In genomic region chr1:151147685-151148084, GRCh38 we compare ENCODE assay signal across 12 cellular contexts. TPM values are rescaled to one million over a fixed set of nuclear protein-coding genes. Genes with fewer than 3 reads are reported as not detected.
DNase-seq lines count a peak whose midpoint lies in the region; ATAC-seq, FAIRE-seq and TF ChIP-seq lines count a peak whose summit lies in the region.
"Had no signal": no experiment of that assay in that cellular context is flagged by ENCODE, and none has a peak within 500 bp of the region (broad histone marks: within the 10 kb centered on the region; RNA-seq: fewer than 3 reads in every experiment).

No MANE protein-coding gene starts in this region.

- TF ChIP-seq CTCF in GM23338 (conservative IDR thresholded peaks at IDR 0.05; ENCODE audit: low read depth in 2 of 2) (no peak), neural progenitor cell (IDR thresholded peaks at IDR 0.05) (no peak), thyroid gland (IDR thresholded peaks at IDR 0.05) (no peak)

- H3F3A ChIP-seq in GM23338 (replicated peaks; ENCODE audit: low read depth) (peaks cover 9% of the 10 kb centered on the region; the same call in 1 of the 2 replicates), neural progenitor cell (ENCODE audit: low read depth) (peaks cover 23% of the 10 kb centered on the region)

- FAIRE-seq in H54 (lab: Jason Lieb, UNC), result no peak

- H2AFZ ChIP-seq in GM23338 (no peak overlapping the region), neural progenitor cell (replicated peaks) (no peak overlapping the region)

- H3K4me1 Mint-ChIP-seq in GM23338 (peaks cover 35% of the 10 kb centered on the region), neural progenitor cell (peaks cover 36% of the 10 kb centered on the region)
- peaks cover 16% of the 10 kb centered on the region for H3K4me1 Mint-ChIP-seq in activated naive CD8-positive, alpha-beta T cell treated with anti-CD3 and anti-CD28 coated beads, Interleukin-2, amount 50 U/mL, for 24 hours

- H3K27ac ChIP-seq in GM23338 (ENCODE audit: low read depth) (no peak overlapping the region), neural progenitor cell (no peak overlapping the region), thyroid gland (no peak overlapping the region)

- intact Hi-C loops in thyroid gland (cut with DNase I), result no loop called here

- H3K4me1 ChIP-seq in GM23338 (ENCODE audit: insufficient read depth), result peaks cover 35% of the 10 kb centered on the region
- H3K4me1 ChIP-seq in neural progenitor cell, result peaks cover 30% of the 10 kb centered on the region
- peaks cover 20 to 25% of the 10 kb centered on the region in 2 donors for H3K4me1 ChIP-seq in thyroid gland
- H3K4me1 ChIP-seq: parathyroid adenoma had no signal

- H3K27ac Mint-ChIP-seq in GM23338 (no peak overlapping the region), neural progenitor cell (no peak overlapping the region)
- H3K27ac Mint-ChIP-seq in activated naive CD8-positive, alpha-beta T cell treated with anti-CD3 and anti-CD28 coated beads, Interleukin-2, amount 50 U/mL, for 24 hours, result no peak overlapping the region

- H3K36me3 Mint-ChIP-seq in GM23338 (ENCODE audit: low read depth) (no peaks in the 10 kb centered on the region; the same call in 2 of the 3 replicates), neural progenitor cell (peaks cover 8% of the 10 kb centered on the region)
- no peaks in the 10 kb centered on the region for H3K36me3 Mint-ChIP-seq in activated naive CD8-positive, alpha-beta T cell treated with anti-CD3 and anti-CD28 coated beads, Interleukin-2, amount 50 U/mL, for 24 hours (ENCODE audit: low read depth)

- H3K27me3 Mint-ChIP-seq in GM23338 (ENCODE audit: insufficient read depth, low read depth, poor library complexity) (peaks cover 29% of the 10 kb centered on the region), neural progenitor cell (ENCODE audit: insufficient read depth, low read depth) (peaks cover 16% of the 10 kb centered on the region)
- peaks cover 3% of the 10 kb centered on the region for H3K27me3 Mint-ChIP-seq in activated naive CD8-positive, alpha-beta T cell treated with anti-CD3 and anti-CD28 coated beads, Interleukin-2, amount 50 U/mL, for 24 hours

- H3K9ac ChIP-seq in neural progenitor cell, result no peak overlapping the region
- H3K9ac ChIP-seq: parathyroid adenoma had no signal

- no peaks in the 10 kb centered on the region for H3K9me2 ChIP-seq in GM23338 (ENCODE audit: insufficient read depth)

- H4K20me1 ChIP-seq in GM23338 (replicated peaks; ENCODE audit: insufficient read depth) (peaks cover 5% of the 10 kb centered on the region; the same call in 1 of the 2 replicates), neural progenitor cell (ENCODE audit: low read depth) (peaks cover 20% of the 10 kb centered on the region)

- 96 to 97% methylated on average over 2 of the region's 2 CpGs for WGBS in thyroid gland, 2 donors

- H3K9me3 Mint-ChIP-seq in GM23338 (no peaks in the 10 kb centered on the region), neural progenitor cell (no peaks in the 10 kb centered on the region)
- no peaks in the 10 kb centered on the region for H3K9me3 Mint-ChIP-seq in activated naive CD8-positive, alpha-beta T cell treated with anti-CD3 and anti-CD28 coated beads, Interleukin-2, amount 50 U/mL, for 24 hours

- ATAC-seq in GM23338, result no peak
- no peak for ATAC-seq in activated naive CD8-positive, alpha-beta T cell treated with anti-CD3 and anti-CD28 coated beads, Interleukin-2, amount 50 U/mL, for 24 hours

- H3K9me3 ChIP-seq in neural progenitor cell (ENCODE audit: low read depth) (no peaks in the 10 kb centered on the region), thyroid gland (no peaks in the 10 kb centered on the region)
- H3K9me3 ChIP-seq: adrenal gland had no signal

- no peak for DNase-seq in GM23338 (ENCODE audit: low spot score)
- no peak for DNase-seq in activated naive CD8-positive, alpha-beta T cell treated with anti-CD3 and anti-CD28 coated beads, Interleukin-2, amount 50 U/mL, for 24 hours
- no peak for DNase-seq in neural progenitor cell (ENCODE audit: low spot score)
- DNase-seq in NCI-H2107 treated with DMSO at 0.1 percent for 48 hours (lab: John Stamatoyannopoulos, UW; ENCODE audit: unreplicated experiment), result no peak
- no peak for DNase-seq in H54 (ENCODE audit: insufficient read length, low spot score)
- no peak for DNase-seq in thyroid gland
- DNase-seq: DMS79, NCI-H446 had no signal

- H3K79me2 ChIP-seq in GM23338 (replicated peaks; ENCODE audit: insufficient read depth), result no peaks in the 10 kb centered on the region; the same call in 1 of the 2 replicates
- no peaks in the 10 kb centered on the region for H3K79me2 ChIP-seq in neural progenitor cell (ENCODE audit: low read depth)
- H3K79me2 ChIP-seq: parathyroid adenoma had no signal

- H3K4me2 ChIP-seq in GM23338, result 0 out of 2 replicates have a peak overlapping the region, but pooled peaks have one; percentile 98
- H3K4me2 ChIP-seq in neural progenitor cell, result no peak overlapping the region

- TF ChIP-seq POLR2A in H54 (IDR thresholded peaks at IDR 0.05; ENCODE audit: low read depth, low read length) (no peak), thyroid gland (IDR thresholded peaks at IDR 0.05) (no peak)

- no peak overlapping the region for H3K4me3 ChIP-seq in GM23338
- no peak overlapping the region for H3K4me3 ChIP-seq in neural progenitor cell
- no peak overlapping the region for H3K4me3 ChIP-seq in thyroid gland (replicated peaks in 1 of 3)

- H3K36me3 ChIP-seq in GM23338 (ENCODE audit: insufficient read depth), result no peaks in the 10 kb centered on the region
- no peaks in the 10 kb centered on the region for H3K36me3 ChIP-seq in neural progenitor cell
- no peaks in the 10 kb centered on the region for H3K36me3 ChIP-seq in thyroid gland
- H3K36me3 ChIP-seq: adrenal gland had no signal

- H3K27me3 ChIP-seq in GM23338 (ENCODE audit: insufficient read depth) (peaks cover 35% of the 10 kb centered on the region), neural progenitor cell (peaks cover 32% of the 10 kb centered on the region), thyroid gland (no peaks in the 10 kb centered on the region)
- H3K27me3 ChIP-seq: adrenal gland had no signal

- peak overlapping the region; percentile 82; the same call in 2 of the 3 replicates for H3K4me3 Mint-ChIP-seq in GM23338
- peak overlapping the region; percentile 85 for H3K4me3 Mint-ChIP-seq in activated naive CD8-positive, alpha-beta T cell treated with anti-CD3 and anti-CD28 coated beads, Interleukin-2, amount 50 U/mL, for 24 hours
- peak overlapping the region; percentile 91 for H3K4me3 Mint-ChIP-seq in neural progenitor cell

TF ChIP-seq in GM23338, 12 proteins besides CTCF, POLR2A, EP300 and RAD21 (continues in another document):
- TF ChIP-seq JUNB (IDR thresholded peaks at IDR 0.05; ENCODE audit: unreplicated experiment) (no peak), NANOG (IDR thresholded peaks at IDR 0.05; ENCODE audit: borderline replicate concordance) (no peak), EZH2 (IDR thresholded peaks at IDR 0.05; ENCODE audit: low read depth, unreplicated experiment) (no peak), ZNF331 (CRISPR knock-in tag; IDR thresholded peaks at IDR 0.05; ENCODE audit: low read depth) (no peak), EZH2phosphoT487 (IDR thresholded peaks at IDR 0.05; ENCODE audit: unreplicated experiment) (no peak), ZNF114 (CRISPR knock-in tag; IDR thresholded peaks at IDR 0.05) (no peak)
- TF ChIP-seq, protein P1, sequence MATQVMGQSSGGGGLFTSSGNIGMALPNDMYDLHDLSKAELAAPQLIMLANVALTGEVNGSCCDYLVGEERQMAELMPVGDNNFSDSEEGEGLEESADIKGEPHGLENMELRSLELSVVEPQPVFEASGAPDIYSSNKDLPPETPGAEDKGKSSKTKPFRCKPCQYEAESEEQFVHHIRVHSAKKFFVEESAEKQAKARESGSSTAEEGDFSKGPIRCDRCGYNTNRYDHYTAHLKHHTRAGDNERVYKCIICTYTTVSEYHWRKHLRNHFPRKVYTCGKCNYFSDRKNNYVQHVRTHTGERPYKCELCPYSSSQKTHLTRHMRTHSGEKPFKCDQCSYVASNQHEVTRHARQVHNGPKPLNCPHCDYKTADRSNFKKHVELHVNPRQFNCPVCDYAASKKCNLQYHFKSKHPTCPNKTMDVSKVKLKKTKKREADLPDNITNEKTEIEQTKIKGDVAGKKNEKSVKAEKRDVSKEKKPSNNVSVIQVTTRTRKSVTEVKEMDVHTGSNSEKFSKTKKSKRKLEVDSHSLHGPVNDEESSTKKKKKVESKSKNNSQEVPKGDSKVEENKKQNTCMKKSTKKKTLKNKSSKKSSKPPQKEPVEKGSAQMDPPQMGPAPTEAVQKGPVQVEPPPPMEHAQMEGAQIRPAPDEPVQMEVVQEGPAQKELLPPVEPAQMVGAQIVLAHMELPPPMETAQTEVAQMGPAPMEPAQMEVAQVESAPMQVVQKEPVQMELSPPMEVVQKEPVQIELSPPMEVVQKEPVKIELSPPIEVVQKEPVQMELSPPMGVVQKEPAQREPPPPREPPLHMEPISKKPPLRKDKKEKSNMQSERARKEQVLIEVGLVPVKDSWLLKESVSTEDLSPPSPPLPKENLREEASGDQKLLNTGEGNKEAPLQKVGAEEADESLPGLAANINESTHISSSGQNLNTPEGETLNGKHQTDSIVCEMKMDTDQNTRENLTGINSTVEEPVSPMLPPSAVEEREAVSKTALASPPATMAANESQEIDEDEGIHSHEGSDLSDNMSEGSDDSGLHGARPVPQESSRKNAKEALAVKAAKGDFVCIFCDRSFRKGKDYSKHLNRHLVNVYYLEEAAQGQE (IDR thresholded peaks at IDR 0.05; ENCODE audit: unreplicated experiment), result no peak

RNA-seq across cellular contexts. Expression of gene SEMA6C, which starts 1.3 kb away (rescaled TPM):
- 12.3 and 24.4 TPM in 2 replicates for total RNA-seq in GM23338 (2014; rRNA removed; shearing (Covaris generic))
- polyA plus RNA-seq in GM23338 (2016; fragmentation: Nextera tagmentation; extraction: Ambion mirVana), result 6.2 and 8.5 TPM in 2 replicates
- 5.6 and 12.1 TPM in 2 replicates for total RNA-seq in neural progenitor cell (ENCODE audit: low replicate concordance)
- total RNA-seq in thyroid gland, result 1 to 10 TPM; 2.5 to 5.9 (median 3.4) TPM

RNA-seq across cellular contexts. Expression of gene TNFAIP8L2, which starts 8.8 kb away (rescaled TPM):
- total RNA-seq in GM23338 (2014; rRNA removed; shearing (Covaris generic)), result not detected in 2 replicates
- polyA plus RNA-seq in GM23338 (2016; fragmentation: Nextera tagmentation; extraction: Ambion mirVana), result 0.40 and 0.49 TPM in 2 replicates
- not detected in 2 replicates for total RNA-seq in neural progenitor cell (ENCODE audit: low replicate concordance)
- 1 to 10 TPM; 2.2 to 4.2 (median 2.4) TPM for total RNA-seq in thyroid gland
- total RNA-seq: fibroblast of villous mesenchyme, HT1080 had no signal

RNA-seq across cellular contexts. Expression of gene LYSMD1, which starts 18.0 kb away (rescaled TPM):
- 5.7 and 6.4 TPM in 2 replicates for total RNA-seq in GM23338 (2014; rRNA removed; shearing (Covaris generic))
- polyA plus RNA-seq in GM23338 (2016; fragmentation: Nextera tagmentation; extraction: Ambion mirVana), result 3.6 and 4.0 TPM in 2 replicates
- total RNA-seq in neural progenitor cell (ENCODE audit: low replicate concordance) (15.5 and 18.9 TPM in 2 replicates), thyroid gland (10 to 100 TPM; 13.4 to 19.7 (median 15.7) TPM)

RNA-seq across cellular contexts. Expression of gene SCNM1, which starts 18.3 kb away (rescaled TPM):
- total RNA-seq in GM23338 (2014; rRNA removed; shearing (Covaris generic)), result 26.3 and 27.1 TPM in 2 replicates
- 88.9 and 92.3 TPM in 2 replicates for polyA plus RNA-seq in GM23338 (2016; fragmentation: Nextera tagmentation; extraction: Ambion mirVana)
- total RNA-seq in neural progenitor cell (ENCODE audit: low replicate concordance), result 22.0 and 25.3 TPM in 2 replicates
- total RNA-seq in thyroid gland, result 10 to 100 TPM; 13.2 to 44.5 (median 24.5) TPM

RNA-seq across cellular contexts. Expression of gene TMOD4, which starts 28.1 kb away (rescaled TPM):
- total RNA-seq in GM23338 (2014; rRNA removed; shearing (Covaris generic)), result 1.3 TPM in 1 of 2 replicates, not detected in the other
- not detected in 2 replicates for polyA plus RNA-seq in GM23338 (2016; fragmentation: Nextera tagmentation; extraction: Ambion mirVana)
- total RNA-seq in neural progenitor cell (ENCODE audit: low replicate concordance), result not detected in 2 replicates
- total RNA-seq in thyroid gland, result not detected
- total RNA-seq: fibroblast of villous mesenchyme had no signal
